ENCODE assay signal across 40 cellular contexts in the genomic region with DNA sequence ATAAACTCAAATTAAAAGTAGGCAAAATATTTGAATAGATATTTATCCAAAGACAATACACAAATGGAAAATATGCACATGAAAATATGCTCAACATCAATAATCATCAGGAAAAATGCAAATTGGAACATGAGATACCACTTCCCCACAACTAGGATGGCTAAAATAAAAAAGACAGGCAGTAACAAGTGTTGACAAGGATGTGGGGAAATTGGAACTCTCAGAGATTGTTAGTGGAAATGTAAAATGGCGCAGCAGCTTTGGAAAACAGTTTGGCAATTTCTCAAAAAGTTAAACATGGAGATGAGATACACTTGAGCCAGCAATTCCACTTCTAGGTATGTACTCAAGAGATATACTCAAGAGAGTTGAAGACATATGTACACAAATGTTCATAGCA.
"Had no signal": no experiment of that assay in that cellular context is flagged by ENCODE, and none has a peak within 500 bp of the region (broad histone marks: within the 10 kb centered on the region; RNA-seq: fewer than 3 reads in every experiment).

No MANE protein-coding gene starts in this region.

- H3K36me3 ChIP-seq: adrenal gland, breast epithelium, cardiac muscle cell had no signal

- H3K4me1 ChIP-seq: adrenal gland, body of pancreas, breast epithelium had no signal

- FAIRE-seq: astrocyte, bronchial epithelial cell had no signal

- ATAC-seq: activated naive CD4-positive, alpha-beta T cell treated with anti-CD3 and anti-CD28 coated beads, Interleukin-2, amount 50 U/mL, for 72 hours; activated T-cell treated with anti-CD3 and anti-CD28 coated beads, Interleukin-2, amount 50 U/mL, for 4 hours; activated T-cell treated with anti-CD3 and anti-CD28 coated beads, Interleukin-2, amount 50 U/mL, for 72 hours; activated T-helper 17 cell treated with anti-CD3 and anti-CD28 coated beads, Interleukin-2, amount 50 U/mL, for 72 hours; body of pancreas had no signal

- H3K4me1 Mint-ChIP-seq: activated naive CD4-positive, alpha-beta T cell treated with anti-CD3 and anti-CD28 coated beads, Interleukin-2, amount 10 ng/mL, durations not matched to agents 7 days and 5 days; activated naive CD4-positive, alpha-beta T cell treated with anti-CD3 and anti-CD28 coated beads, Interleukin-2, amount 50 U/mL, for 24 hours; activated naive CD8-positive, alpha-beta T cell treated with anti-CD3 and anti-CD28 coated beads for 36 hours; activated naive CD8-positive, alpha-beta T cell treated with anti-CD3 and anti-CD28 coated beads, Interleukin-2, amount 10 ng/mL, durations not matched to agents 7 days and 5 days; activated T-helper 17 cell treated with anti-CD3 and anti-CD28 coated beads, Interleukin-2, amount 50 U/mL, for 72 hours; central memory CD8-positive, alpha-beta T cell had no signal

- H3K27me3 ChIP-seq: adrenal gland, ascending aorta, body of pancreas, brain microvascular endothelial cell, breast epithelium, cardiac muscle cell had no signal

- H3K27me3 Mint-ChIP-seq: activated naive CD4-positive, alpha-beta T cell treated with anti-CD3 and anti-CD28 coated beads, Interleukin-2, amount 50 U/mL, for 24 hours had no signal

- H3K4me3 ChIP-seq: adrenal gland, ascending aorta, body of pancreas, breast epithelium, cardiac muscle cell had no signal

- H3K27ac ChIP-seq: adrenal gland, ascending aorta, body of pancreas, brain microvascular endothelial cell, breast epithelium, cardiac muscle cell had no signal

- DNase-seq: activated effector memory CD4-positive, alpha-beta T cell treated with anti-CD3 and anti-CD28 coated beads, Interleukin-2, amount 50 U/mL, for 16 hours; activated effector memory CD4-positive, alpha-beta T cell treated with Interleukin-2 at 50 U/mL for 16 hours; activated gamma-delta T cell; activated gamma-delta T cell treated with Interleukin-2 at 50 U/mL for 16 hours; activated naive CD4-positive, alpha-beta T cell; activated naive CD4-positive, alpha-beta T cell treated with anti-CD3 and anti-CD28 coated beads for 36 hours; activated naive CD4-positive, alpha-beta T cell treated with anti-CD3 and anti-CD28 coated beads, Interleukin-2, amount 10 ng/mL, durations not matched to agents 7 days and 5 days; activated naive CD4-positive, alpha-beta T cell treated with anti-CD3 and anti-CD28 coated beads, Interleukin-2, amount 50 U/mL, for 16 hours; activated naive CD4-positive, alpha-beta T cell treated with Interleukin-2 at 50 U/mL for 16 hours; activated naive CD8-positive, alpha-beta T cell treated with anti-CD3 and anti-CD28 coated beads for 36 hours; activated naive CD8-positive, alpha-beta T cell treated with anti-CD3 and anti-CD28 coated beads, Interleukin-2, amount 10 ng/mL, durations not matched to agents 7 days and 5 days; activated T-cell treated with anti-CD3 and anti-CD28 coated beads for 4 hours; activated T-cell treated with anti-CD3 and anti-CD28 coated beads, Interleukin-2, amount 50 U/mL, for 1 hour; activated T-cell treated with anti-CD3 and anti-CD28 coated beads, Interleukin-2, amount 50 U/mL, for 24 hours; activated T-cell treated with anti-CD3 and anti-CD28 coated beads, Interleukin-2, amount 50 U/mL, for 4 hours; activated T-cell treated with anti-CD3 and anti-CD28 coated beads, Interleukin-2, amount 50 U/mL, for 48 hours; activated T-cell treated with anti-CD3 and anti-CD28 coated beads, Interleukin-2, amount 50 U/mL, for 72 hours; adrenal gland; amniotic stem cell; amygdala; anterior cingulate cortex; aorta; body of pancreas; brain microvascular endothelial cell; caudate nucleus; central memory CD4-positive, alpha-beta T cell; cerebellar nuclear complex had no signal

- H3K9me3 Mint-ChIP-seq: activated naive CD4-positive, alpha-beta T cell treated with anti-CD3 and anti-CD28 coated beads for 36 hours; activated naive CD4-positive, alpha-beta T cell treated with anti-CD3 and anti-CD28 coated beads, Interleukin-2, amount 10 ng/mL, durations not matched to agents 7 days and 5 days; activated naive CD4-positive, alpha-beta T cell treated with anti-CD3 and anti-CD28 coated beads, Interleukin-2, amount 50 U/mL, for 24 hours; activated naive CD4-positive, alpha-beta T cell treated with anti-CD3 and anti-CD28 coated beads, Interleukin-2, amount 50 U/mL, for 72 hours; activated naive CD8-positive, alpha-beta T cell treated with anti-CD3 and anti-CD28 coated beads for 36 hours; activated naive CD8-positive, alpha-beta T cell treated with anti-CD3 and anti-CD28 coated beads, Interleukin-2, amount 10 ng/mL, durations not matched to agents 7 days and 5 days; activated T-cell treated with anti-CD3 and anti-CD28 coated beads, Interleukin-2, amount 50 U/mL, for 24 hours; activated T-cell treated with anti-CD3 and anti-CD28 coated beads, Interleukin-2, amount 50 U/mL, for 4 hours; activated T-cell treated with anti-CD3 and anti-CD28 coated beads, Interleukin-2, amount 50 U/mL, for 72 hours; activated T-helper 1 cell treated with anti-CD3 and anti-CD28 coated beads, Interleukin-12 subunit alpha, Interleukin-12 subunit beta, Interleukin-2, Interleukin-4 antibody, amounts not matched to agents 30 ng/mL and 10 ng/mL and 1 ng/mL, durations not matched to agents 14 hours and 24 hours and 36 hours; activated T-helper 17 cell treated with anti-CD3 and anti-CD28 coated beads, Interleukin-2, amount 50 U/mL, for 72 hours; activated T-helper 2 cell treated with anti-CD3 and anti-CD28 coated beads, Interferon-gamma antibody, Interleukin-2, Interleukin-4, amounts not matched to agents 10 μg/mL and 5 μg/mL and 100 μg/mL, durations not matched to agents 14 hours and 24 hours and 36 hours; central memory CD8-positive, alpha-beta T cell had no signal

- H3K4me3 Mint-ChIP-seq: activated naive CD4-positive, alpha-beta T cell treated with anti-CD3 and anti-CD28 coated beads for 36 hours; activated naive CD4-positive, alpha-beta T cell treated with anti-CD3 and anti-CD28 coated beads, Interleukin-2, amount 10 ng/mL, durations not matched to agents 7 days and 5 days; activated naive CD4-positive, alpha-beta T cell treated with anti-CD3 and anti-CD28 coated beads, Interleukin-2, amount 50 U/mL, for 24 hours; activated naive CD8-positive, alpha-beta T cell; activated naive CD8-positive, alpha-beta T cell treated with anti-CD3 and anti-CD28 coated beads for 36 hours; activated naive CD8-positive, alpha-beta T cell treated with anti-CD3 and anti-CD28 coated beads, Interleukin-2, amount 10 ng/mL, durations not matched to agents 7 days and 5 days; activated T-cell treated with anti-CD3 and anti-CD28 coated beads, Interleukin-2, amount 50 U/mL, for 24 hours; activated T-cell treated with anti-CD3 and anti-CD28 coated beads, Interleukin-2, amount 50 U/mL, for 4 hours; activated T-cell treated with anti-CD3 and anti-CD28 coated beads, Interleukin-2, amount 50 U/mL, for 72 hours; activated T-helper 1 cell treated with anti-CD3 and anti-CD28 coated beads, Interleukin-12 subunit alpha, Interleukin-12 subunit beta, Interleukin-2, Interleukin-4 antibody, amounts not matched to agents 30 ng/mL and 10 ng/mL and 1 ng/mL, durations not matched to agents 14 hours and 24 hours and 36 hours; activated T-helper 17 cell treated with anti-CD3 and anti-CD28 coated beads, Interleukin-2, amount 50 U/mL, for 72 hours; brain; central memory CD8-positive, alpha-beta T cell had no signal

- H3K36me3 Mint-ChIP-seq: activated naive CD4-positive, alpha-beta T cell treated with anti-CD3 and anti-CD28 coated beads, Interleukin-2, amount 10 ng/mL, durations not matched to agents 7 days and 5 days; activated naive CD4-positive, alpha-beta T cell treated with anti-CD3 and anti-CD28 coated beads, Interleukin-2, amount 50 U/mL, for 24 hours; activated naive CD4-positive, alpha-beta T cell treated with anti-CD3 and anti-CD28 coated beads, Interleukin-2, amount 50 U/mL, for 72 hours; activated naive CD8-positive, alpha-beta T cell; activated naive CD8-positive, alpha-beta T cell treated with anti-CD3 and anti-CD28 coated beads for 36 hours; activated naive CD8-positive, alpha-beta T cell treated with anti-CD3 and anti-CD28 coated beads, Interleukin-2, amount 10 ng/mL, durations not matched to agents 7 days and 5 days; brain had no signal

- H3K9me3 ChIP-seq: adrenal gland, ascending aorta, body of pancreas, breast epithelium had no signal

- H3K27ac Mint-ChIP-seq: activated naive CD4-positive, alpha-beta T cell treated with anti-CD3 and anti-CD28 coated beads for 36 hours; activated naive CD4-positive, alpha-beta T cell treated with anti-CD3 and anti-CD28 coated beads, Interleukin-2, amount 10 ng/mL, durations not matched to agents 7 days and 5 days; activated naive CD4-positive, alpha-beta T cell treated with anti-CD3 and anti-CD28 coated beads, Interleukin-2, amount 50 U/mL, for 24 hours; activated naive CD4-positive, alpha-beta T cell treated with anti-CD3 and anti-CD28 coated beads, Interleukin-2, amount 50 U/mL, for 72 hours; activated naive CD8-positive, alpha-beta T cell; activated naive CD8-positive, alpha-beta T cell treated with anti-CD3 and anti-CD28 coated beads for 36 hours; activated naive CD8-positive, alpha-beta T cell treated with anti-CD3 and anti-CD28 coated beads, Interleukin-2, amount 10 ng/mL, durations not matched to agents 7 days and 5 days; activated T-cell treated with anti-CD3 and anti-CD28 coated beads, Interleukin-2, amount 50 U/mL, for 24 hours; activated T-cell treated with anti-CD3 and anti-CD28 coated beads, Interleukin-2, amount 50 U/mL, for 72 hours; activated T-helper 1 cell treated with anti-CD3 and anti-CD28 coated beads, Interleukin-12 subunit alpha, Interleukin-12 subunit beta, Interleukin-2, Interleukin-4 antibody, amounts not matched to agents 30 ng/mL and 10 ng/mL and 1 ng/mL, durations not matched to agents 14 hours and 24 hours and 36 hours; activated T-helper 17 cell treated with anti-CD3 and anti-CD28 coated beads, Interleukin-2, amount 50 U/mL, for 72 hours; activated T-helper 2 cell treated with anti-CD3 and anti-CD28 coated beads, Interferon-gamma antibody, Interleukin-2, Interleukin-4, amounts not matched to agents 10 μg/mL and 5 μg/mL and 100 μg/mL, durations not matched to agents 14 hours and 24 hours and 36 hours had no signal
